37 cellular contexts compared by ENCODE assay signal in genomic region chr5:104643320-104643719, GRCh38.
DNase-seq lines count a peak whose midpoint lies in the region; ATAC-seq and TF ChIP-seq lines count a peak whose summit lies in the region.
"Had no signal": no experiment of that assay in that cellular context is flagged by ENCODE, and none has a peak within 500 bp of the region (broad histone marks: within the 10 kb centered on the region; RNA-seq: fewer than 3 reads in every experiment).

No MANE protein-coding gene starts in this region.

- no peaks in the 10 kb centered on the region for H3K9me2 ChIP-seq in SK-N-SH

- H3K9ac ChIP-seq in SK-N-SH = no peak overlapping the region

- H3K9me3 ChIP-seq in SK-N-SH = no peaks in the 10 kb centered on the region
- H3K9me3 ChIP-seq: ascending aorta, Caco-2, lower lobe of right lung, thoracic aorta had no signal

- H4K20me1 ChIP-seq in SK-N-SH (ENCODE audit: insufficient read depth) = no peaks in the 10 kb centered on the region

- no peaks in the 10 kb centered on the region for H3K4me1 Mint-ChIP-seq in HFFc6 (ENCODE audit: low read depth)
- H3K4me1 Mint-ChIP-seq: CD14-positive monocyte; stimulated activated naive CD8-positive, alpha-beta T cell treated with anti-CD3 and anti-CD28 coated beads, Interleukin-15, amount 100 ng/mL, for 72 hours had no signal

- no peaks in the 10 kb centered on the region for H3K36me3 ChIP-seq in SK-N-SH (replicated peaks in 1 of 2; ENCODE audit: control insufficient read depth in 1 of 2, insufficient read depth in 2 of 2, low read length in 1 of 2)
- H3K36me3 ChIP-seq: ascending aorta, lower lobe of right lung, thoracic aorta had no signal

- H3K4me1 ChIP-seq in SK-N-SH (ENCODE audit: control insufficient read depth in 1 of 2, insufficient read depth in 2 of 2, low read depth in 1 of 2, low read length in 1 of 2) = no peaks in the 10 kb centered on the region; a peak in 2 of 4 replicates
- H3K4me1 ChIP-seq: ascending aorta, Caco-2, lower lobe of right lung had no signal

- CTCF ChIA-PET in SK-N-SH (lab: Yijun Ruan, JAX) = interaction anchor here (0.6 kb wide), 1 partner anchor 40 kb away, joined by 3 read pairs; no protein-coding TSS in a partner anchor

- H2AFZ ChIP-seq in SK-N-SH (ENCODE audit: low read depth) = no peak overlapping the region

- 44% methylated on average over 3 of the region's 3 CpGs for WGBS in SK-N-SH (ENCODE audit: low lambda C conversion rate)

- no peak overlapping the region for H3K27ac ChIP-seq in SK-N-SH (ENCODE audit: low read depth in 2 of 2, low read length in 1 of 2)
- H3K27ac ChIP-seq: ascending aorta, coronary artery, lower lobe of right lung, thoracic aorta had no signal

- no peak overlapping the region for H3K4me3 ChIP-seq in SK-N-SH (ENCODE audit: low read depth in 2 of 2, low read length in 1 of 2)
- no peak overlapping the region for H3K4me3 ChIP-seq in cardiac fibroblast (replicated peaks in 1 of 2; ENCODE audit: low read depth in 2 of 2, low read length in 2 of 2)
- H3K4me3 ChIP-seq: ascending aorta, coronary artery, K562, lower lobe of right lung, thoracic aorta had no signal

- POLR2A ChIA-PET in SK-N-SH (lab: Yijun Ruan, JAX) = no interaction called here

- TF ChIP-seq RAD21 in SK-N-SH (IDR thresholded peaks at IDR 0.05; ENCODE audit: low read length) = no peak

- no peak overlapping the region for H3K4me3 Mint-ChIP-seq in HFFc6
- H3K4me3 Mint-ChIP-seq: CD14-positive monocyte; natural killer cell treated with Interleukin-12 subunit alpha and Interleukin-12 subunit beta and Interleukin-15 and Interleukin-18, amount 100 ng/mL, for 72 hours; stimulated activated naive CD8-positive, alpha-beta T cell treated with anti-CD3 and anti-CD28 coated beads, Interleukin-15, amount 100 ng/mL, for 72 hours; T-helper 2 cell treated with Interferon-gamma antibody and Interleukin-4, amounts not matched to agents 5 μg/mL and 100 μg/mL, for 36 hours had no signal

- peaks cover 24% of the 10 kb centered on the region for H3K9me3 Mint-ChIP-seq in HFFc6
- H3K9me3 Mint-ChIP-seq: natural killer cell treated with Interleukin-12 subunit alpha and Interleukin-12 subunit beta and Interleukin-15 and Interleukin-18, amount 100 ng/mL, for 72 hours had no signal

- H3F3A ChIP-seq in SK-N-SH (replicated peaks; ENCODE audit: insufficient read depth) = no peaks in the 10 kb centered on the region

- DNase-seq in SK-N-SH (no peak), cardiac fibroblast (ENCODE audit: low read depth in 2 of 2) (peak; percentile 10 to 22), iPS-NIHi7 (ENCODE audit: extremely low spot score) (peak; percentile 9), renal cortical epithelial cell (ENCODE audit: low read depth) (peak; percentile 32), NCI-H187 treated with DMSO at 0.1 percent for 48 hours (lab: John Stamatoyannopoulos, UW) (no peak), amniotic stem cell (lab: John Stamatoyannopoulos, UW) (no peak), HFFc6 (no peak)
- DNase-seq: 8988T; activated CD4-positive, alpha-beta T cell treated with anti-CD3 and anti-CD28 coated beads, Interleukin-2, amount 50 U/mL, for 1 hour; activated effector memory CD4-positive, alpha-beta T cell treated with Interleukin-2 at 50 U/mL for 16 hours; activated T-cell treated with anti-CD3 and anti-CD28 coated beads, Interleukin-2, amount 50 U/mL, for 1 hour; Caco-2; effector CD8-positive, alpha-beta T cell; erythroblast; HCEC 1CT; head of caudate nucleus; kidney; lower lobe of right lung; NCI-H1417; NCI-H2029 treated with DMSO at 0.1 percent for 48 hours; NCI-H226; NCI-H526 treated with DMSO at 0.1 percent for 48 hours; NK-92 treated with Interleukin-12 subunit alpha and Interleukin-12 subunit beta, amount 100 ng/mL, for 24 hours; retina; Right ventricle myocardium superior; stimulated activated CD4-positive, alpha-beta T cell treated with anti-CD3 and anti-CD28 coated beads, Interleukin-1b, Interleukin-23, amount 100 ng/mL, for 48 hours; stimulated activated CD8-positive, alpha-beta memory T cell treated with anti-CD3 and anti-CD28 coated beads, Interleukin-4, amount 100 ng/mL, for 48 hours; stimulated activated naive CD8-positive, alpha-beta T cell treated with anti-CD3 and anti-CD28 coated beads, Interleukin-15, amount 100 ng/mL, for 72 hours had no signal

- TF ChIP-seq CTCF in SK-N-SH (IDR thresholded peaks at IDR 0.05) (no peak), cardiac fibroblast (IDR thresholded peaks at IDR 0.05; ENCODE audit: low read depth, low read length) (no peak), HFFc6 (IDR thresholded peaks at IDR 0.05) (no peak)

- no peak overlapping the region for H3K27ac Mint-ChIP-seq in HFFc6
- H3K27ac Mint-ChIP-seq: activated naive CD4-positive, alpha-beta T cell treated with anti-CD3 and anti-CD28 coated beads, Interleukin-2, amount 50 U/mL, for 72 hours; CD14-positive monocyte; natural killer cell treated with Interleukin-12 subunit alpha and Interleukin-12 subunit beta and Interleukin-15 and Interleukin-18, amount 100 ng/mL, for 72 hours; stimulated activated naive CD8-positive, alpha-beta T cell treated with anti-CD3 and anti-CD28 coated beads, Interleukin-15, amount 100 ng/mL, for 72 hours; T-helper 2 cell treated with Interferon-gamma antibody and Interleukin-4, amounts not matched to agents 5 μg/mL and 100 μg/mL, for 36 hours had no signal

- TF ChIP-seq EP300 in SK-N-SH (IDR thresholded peaks at IDR 0.05; ENCODE audit: borderline replicate concordance in 1 of 2, low read depth in 1 of 2, low read length in 1 of 2) = no peak

- H3K4me2 ChIP-seq in SK-N-SH = no peak overlapping the region

- no peaks in the 10 kb centered on the region for H3K36me3 Mint-ChIP-seq in HFFc6 (ENCODE audit: low read depth)
- H3K36me3 Mint-ChIP-seq: activated naive CD4-positive, alpha-beta T cell treated with anti-CD3 and anti-CD28 coated beads, Interleukin-2, amount 50 U/mL, for 72 hours; CD14-positive monocyte; natural killer cell treated with Interleukin-12 subunit alpha and Interleukin-12 subunit beta and Interleukin-15 and Interleukin-18, amount 100 ng/mL, for 72 hours had no signal

- H3K79me2 ChIP-seq in SK-N-SH (ENCODE audit: insufficient read depth) = no peaks in the 10 kb centered on the region

- H3K27me3 Mint-ChIP-seq in HFFc6 (ENCODE audit: insufficient read depth) = no peaks in the 10 kb centered on the region
- H3K27me3 Mint-ChIP-seq: natural killer cell treated with Interleukin-12 subunit alpha and Interleukin-12 subunit beta and Interleukin-15 and Interleukin-18, amount 100 ng/mL, for 72 hours; stimulated activated naive CD8-positive, alpha-beta T cell treated with anti-CD3 and anti-CD28 coated beads, Interleukin-15, amount 100 ng/mL, for 72 hours had no signal

- no peaks in the 10 kb centered on the region for H3K27me3 ChIP-seq in SK-N-SH (ENCODE audit: insufficient read depth)
- H3K27me3 ChIP-seq: ascending aorta had no signal

- no peak; the same call in 2 of the 3 replicates for ATAC-seq in SK-N-SH treated with all-trans-retinoic acid at 6 μM for 48 hours
- ATAC-seq: activated naive CD4-positive, alpha-beta T cell treated with anti-CD3 and anti-CD28 coated beads, Interleukin-2, amount 50 U/mL, for 72 hours; K562; lower lobe of right lung; natural killer cell treated with Interleukin-12 subunit alpha and Interleukin-12 subunit beta and Interleukin-15 and Interleukin-18, amount 100 ng/mL, for 72 hours; stimulated activated naive CD8-positive, alpha-beta T cell treated with anti-CD3 and anti-CD28 coated beads, Interleukin-15, amount 100 ng/mL, for 72 hours had no signal

TF ChIP-seq in SK-N-SH treated with all-trans-retinoic acid at 6 μM for 48 hours, 23 proteins besides CTCF, POLR2A, EP300 and RAD21:
- peak; percentile 54; the same call in 1 of the 2 replicates for TF ChIP-seq ISL1 (CRISPR knock-in tag; IDR thresholded peaks at IDR 0.05)
- TF ChIP-seq ZC3H10 (CRISPR knock-in tag; IDR thresholded peaks at IDR 0.05) = no peak

TF ChIP-seq in SK-N-SH, 30 proteins besides CTCF, POLR2A, EP300 and RAD21:
- TF ChIP-seq ELF1 (IDR thresholded peaks at IDR 0.05) (no peak), MEF2A (IDR thresholded peaks at IDR 0.05; ENCODE audit: borderline replicate concordance, low read depth) (no peak), EZH2phosphoT487 (IDR thresholded peaks at IDR 0.05; ENCODE audit: borderline replicate concordance, low read depth) (no peak), NFIC (IDR thresholded peaks at IDR 0.05; ENCODE audit: borderline replicate concordance) (no peak)
- TF ChIP-seq, protein P1, sequence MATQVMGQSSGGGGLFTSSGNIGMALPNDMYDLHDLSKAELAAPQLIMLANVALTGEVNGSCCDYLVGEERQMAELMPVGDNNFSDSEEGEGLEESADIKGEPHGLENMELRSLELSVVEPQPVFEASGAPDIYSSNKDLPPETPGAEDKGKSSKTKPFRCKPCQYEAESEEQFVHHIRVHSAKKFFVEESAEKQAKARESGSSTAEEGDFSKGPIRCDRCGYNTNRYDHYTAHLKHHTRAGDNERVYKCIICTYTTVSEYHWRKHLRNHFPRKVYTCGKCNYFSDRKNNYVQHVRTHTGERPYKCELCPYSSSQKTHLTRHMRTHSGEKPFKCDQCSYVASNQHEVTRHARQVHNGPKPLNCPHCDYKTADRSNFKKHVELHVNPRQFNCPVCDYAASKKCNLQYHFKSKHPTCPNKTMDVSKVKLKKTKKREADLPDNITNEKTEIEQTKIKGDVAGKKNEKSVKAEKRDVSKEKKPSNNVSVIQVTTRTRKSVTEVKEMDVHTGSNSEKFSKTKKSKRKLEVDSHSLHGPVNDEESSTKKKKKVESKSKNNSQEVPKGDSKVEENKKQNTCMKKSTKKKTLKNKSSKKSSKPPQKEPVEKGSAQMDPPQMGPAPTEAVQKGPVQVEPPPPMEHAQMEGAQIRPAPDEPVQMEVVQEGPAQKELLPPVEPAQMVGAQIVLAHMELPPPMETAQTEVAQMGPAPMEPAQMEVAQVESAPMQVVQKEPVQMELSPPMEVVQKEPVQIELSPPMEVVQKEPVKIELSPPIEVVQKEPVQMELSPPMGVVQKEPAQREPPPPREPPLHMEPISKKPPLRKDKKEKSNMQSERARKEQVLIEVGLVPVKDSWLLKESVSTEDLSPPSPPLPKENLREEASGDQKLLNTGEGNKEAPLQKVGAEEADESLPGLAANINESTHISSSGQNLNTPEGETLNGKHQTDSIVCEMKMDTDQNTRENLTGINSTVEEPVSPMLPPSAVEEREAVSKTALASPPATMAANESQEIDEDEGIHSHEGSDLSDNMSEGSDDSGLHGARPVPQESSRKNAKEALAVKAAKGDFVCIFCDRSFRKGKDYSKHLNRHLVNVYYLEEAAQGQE (IDR thresholded peaks at IDR 0.05; ENCODE audit: low read depth, low read length) = no peak
TF ChIP-seq in SK-N-SH: peak in this region for 0.

Comparison
In these comparisons a context has a peak if more than half of its experiments do, and no peak if none do; other contexts are left out.
1. DNase-seq: peak in cardiac fibroblast (2 of 2), iPS-NIHi7 (single experiment) and renal cortical epithelial cell (single experiment); none in SK-N-SH (single experiment), NCI-H187 treated with DMSO at 0.1 percent for 48 hours (single experiment), amniotic stem cell (single experiment) and HFFc6 (single experiment).